Comparison of ENCODE assay signal across 21 cellular contexts in the genomic region with DNA sequence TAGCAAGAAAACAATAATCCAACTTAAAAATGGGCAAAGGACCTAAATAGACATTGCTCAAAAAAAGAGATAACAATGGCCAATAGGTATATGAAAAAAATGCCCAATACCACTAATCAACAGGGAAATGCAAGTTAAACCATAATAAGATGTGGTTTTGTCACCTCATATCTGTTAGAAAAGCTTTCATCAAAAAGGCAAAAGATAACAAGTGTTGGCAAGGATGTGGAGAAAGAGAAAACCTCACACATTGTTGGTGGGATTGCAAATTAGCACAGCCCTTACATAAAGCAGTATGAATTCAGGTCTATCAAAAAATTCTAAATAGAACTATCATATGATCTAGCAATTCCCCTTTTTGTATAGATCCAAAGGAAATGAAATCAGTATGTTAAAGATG.
A peak's percentile ranks its signal among the peaks of the same experiment; 100 is the strongest.
DNase-seq lines count a peak whose midpoint lies in the region; ATAC-seq, FAIRE-seq and TF ChIP-seq lines count a peak whose summit lies in the region.
"Had no signal": no experiment of that assay in that cellular context is flagged by ENCODE, and none has a peak within 500 bp of the region (broad histone marks: within the 10 kb centered on the region; RNA-seq: fewer than 3 reads in every experiment).

No MANE protein-coding gene starts in this region.

- FAIRE-seq in GM18507 (lab: Jason Lieb, UNC): peak; percentile 5
- FAIRE-seq: A549, G401.6, GM12891 had no signal

- DNase-seq in GM18507 (ENCODE audit: extremely low spot score, insufficient read length, low read depth) (no peak), natural killer cell (no peak), NCI-H2227 treated with DMSO at 0.1 percent for 48 hours (lab: John Stamatoyannopoulos, UW) (no peak), NCI-H1048 (lab: John Stamatoyannopoulos, UW) (no peak), DMS 273 (lab: John Stamatoyannopoulos, UW; ENCODE audit: unreplicated experiment) (no peak)
- no peak for DNase-seq in central memory CD8-positive, alpha-beta T cell (ENCODE audit: low spot score in 2 of 2)
- DNase-seq: 8988T; ACHN; AML-193; BE2C; CD4-positive, alpha-beta T cell; CD8-positive, alpha-beta memory T cell; DMS153; DND-41; H9 had no signal

- H3K27ac Mint-ChIP-seq in central memory CD8-positive, alpha-beta T cell (ENCODE audit: low read depth): no peak overlapping the region
- peak overlapping the region in 1 of 2 donors; percentile 27 for H3K27ac Mint-ChIP-seq in natural killer cell
- H3K27ac Mint-ChIP-seq: CD14-positive monocyte; CD4-positive, alpha-beta T cell; CD8-positive, alpha-beta memory T cell; GM23338; H9 had no signal

- no peak for TF ChIP-seq CTCF in natural killer cell (IDR thresholded peaks at IDR 0.05)

- H3K9me3 Mint-ChIP-seq in central memory CD8-positive, alpha-beta T cell: no peaks in the 10 kb centered on the region
- H3K9me3 Mint-ChIP-seq in natural killer cell: no peaks in the 10 kb centered on the region
- H3K9me3 Mint-ChIP-seq: CD4-positive, alpha-beta T cell had no signal

- ATAC-seq in central memory CD8-positive, alpha-beta T cell (replicated peaks; ENCODE audit: extremely low read depth, poor library complexity, severe bottlenecking): peak; percentile 56
- peak; percentile 64 to 90 (median 79) for ATAC-seq in natural killer cell
- ATAC-seq: A549, GM23338, HCT116 had no signal

- intact Hi-C loops in natural killer cell (cut with micrococcal nuclease): no loop called here

- H3K36me3 Mint-ChIP-seq in central memory CD8-positive, alpha-beta T cell (ENCODE audit: insufficient read depth): no peaks in the 10 kb centered on the region
- peaks cover 7% of the 10 kb centered on the region for H3K36me3 Mint-ChIP-seq in natural killer cell
- H3K36me3 Mint-ChIP-seq: CD14-positive monocyte had no signal

- H3K4me3 Mint-ChIP-seq in central memory CD8-positive, alpha-beta T cell: no peak overlapping the region
- H3K4me3 Mint-ChIP-seq in natural killer cell: peak overlapping the region; percentile 75
- H3K4me3 Mint-ChIP-seq: CD14-positive monocyte; CD4-positive, alpha-beta T cell; CD8-positive, alpha-beta memory T cell; GM23338; H9 had no signal

- H3K27me3 Mint-ChIP-seq in central memory CD8-positive, alpha-beta T cell: peaks cover 55% of the 10 kb centered on the region
- H3K27me3 Mint-ChIP-seq in natural killer cell (ENCODE audit: low read depth in 2 of 2): peaks cover 19 to 43% of the 10 kb centered on the region in 2 donors
- H3K27me3 Mint-ChIP-seq: CD4-positive, alpha-beta T cell had no signal

- H3K4me1 Mint-ChIP-seq in central memory CD8-positive, alpha-beta T cell: peaks cover 18% of the 10 kb centered on the region
- H3K4me1 Mint-ChIP-seq in natural killer cell: peaks cover 51 to 58% of the 10 kb centered on the region in 2 donors
- H3K4me1 Mint-ChIP-seq: CD14-positive monocyte, GM23338 had no signal
